ENCODE assay signal across 10 cellular contexts in the genomic region with DNA sequence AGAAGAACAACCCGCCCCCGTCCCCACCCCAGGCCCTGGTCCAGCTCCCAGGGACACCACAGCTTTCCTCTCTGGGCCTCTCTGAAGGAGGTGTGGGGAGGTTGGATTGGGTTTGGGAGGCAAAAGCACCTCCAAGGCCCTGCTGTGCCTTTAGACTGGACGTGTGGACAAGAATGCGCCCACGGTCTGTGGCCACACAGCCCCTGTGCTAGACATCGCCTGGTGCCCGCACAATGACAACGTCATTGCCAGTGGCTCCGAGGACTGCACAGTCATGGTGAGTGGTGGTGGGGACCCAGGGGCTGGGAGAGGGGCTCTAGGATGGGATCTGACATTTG. TPM values are rescaled to one million over a fixed set of nuclear protein-coding genes. Genes with fewer than 3 reads are reported as not detected.
DNase-seq lines count a peak whose midpoint lies in the region; ATAC-seq and TF ChIP-seq lines count a peak whose summit lies in the region.
"Had no signal": no experiment of that assay in that cellular context is flagged by ENCODE, and none has a peak within 500 bp of the region (broad histone marks: within the 10 kb centered on the region; RNA-seq: fewer than 3 reads in every experiment).

No MANE protein-coding gene starts in this region.

- intact Hi-C loops in Right ventricle myocardium superior (cut with DNase I) (no loop called here), heart right ventricle (cut with DNase I) (no loop called here)
- intact Hi-C loops in activated CD8-positive, alpha-beta T cell treated with anti-CD3 and anti-CD28 coated beads for 36 hours (cut with micrococcal nuclease) = no loop called here

- POLR2A ChIA-PET in activated CD8-positive, alpha-beta T cell treated with anti-CD3 and anti-CD28 coated beads for 36 hours (lab: Charles Lee) = interaction anchor here (0.6 to 4.5 kb wide), 14 partner anchors 57 to 447 kb away, joined by 3 to 47 read pairs (median 4); a partner anchor contains a TSS

- WGBS in heart right ventricle, 2 donors = 84 to 93% methylated on average over 8 to 9 of the region's 9 CpGs

- CTCF ChIA-PET in activated CD8-positive, alpha-beta T cell treated with anti-CD3 and anti-CD28 coated beads for 36 hours (lab: Charles Lee) = interaction anchor here (0.6 to 2.7 kb wide), 7 partner anchors 55 to 372 kb away, joined by 3 to 19 read pairs (median 3); a partner anchor contains a TSS

- no peaks in the 10 kb centered on the region for H3K9me3 Mint-ChIP-seq in activated CD8-positive, alpha-beta T cell treated with anti-CD3 and anti-CD28 coated beads for 36 hours

- peaks cover 0 to 51% (median 10%) of the 10 kb centered on the region in 9 donors for H3K4me1 ChIP-seq in heart right ventricle
- peaks cover 6 to 10% of the 10 kb centered on the region in 2 donors for H3K4me1 ChIP-seq in thoracic aorta (ENCODE audit: control insufficient read depth in 1 of 2, low read depth in 2 of 2)

- ATAC-seq in Right ventricle myocardium superior (ENCODE audit: poor library complexity) = no peak
- no peak for ATAC-seq in heart right ventricle
- no peak for ATAC-seq in activated CD8-positive, alpha-beta T cell treated with anti-CD3 and anti-CD28 coated beads for 36 hours
- ATAC-seq in thoracic aorta (ENCODE audit: insufficient number of reproducible peaks, low FRiP score, low read depth) = no peak
- no peak for ATAC-seq in GM21529 (IDR thresholded peaks at IDR 0.05; ENCODE audit: unreplicated experiment)
- no peak for ATAC-seq in GM21737 (IDR thresholded peaks at IDR 0.05; ENCODE audit: unreplicated experiment)

- DNase-seq in Right ventricle myocardium superior = peak; percentile 41
- no peak for DNase-seq in heart right ventricle
- no peak for DNase-seq in activated CD8-positive, alpha-beta T cell treated with anti-CD3 and anti-CD28 coated beads for 36 hours
- no peak for DNase-seq in erythroblast (lab: John Stamatoyannopoulos, UW)
- no peak for DNase-seq in thoracic aorta (ENCODE audit: low spot score)
- DNase-seq in amygdala (lab: John Stamatoyannopoulos, UW) = no peak
- DNase-seq: BE2C, NCI-H446 had no signal

- peak overlapping the region; percentile 100 for H3K4me3 Mint-ChIP-seq in activated CD8-positive, alpha-beta T cell treated with anti-CD3 and anti-CD28 coated beads for 36 hours

- H3K36me3 Mint-ChIP-seq in activated CD8-positive, alpha-beta T cell treated with anti-CD3 and anti-CD28 coated beads for 36 hours (ENCODE audit: low read depth) = peaks cover 44% of the 10 kb centered on the region

- H3K27me3 ChIP-seq in heart right ventricle (no peaks in the 10 kb centered on the region), thoracic aorta (replicated peaks; ENCODE audit: insufficient read depth) (no peaks in the 10 kb centered on the region)
- H3K27me3 ChIP-seq: BE2C had no signal

- peaks cover 22% of the 10 kb centered on the region for H3K4me1 Mint-ChIP-seq in activated CD8-positive, alpha-beta T cell treated with anti-CD3 and anti-CD28 coated beads for 36 hours (ENCODE audit: low read depth)

- H3K27ac ChIP-seq in heart right ventricle = peak overlapping the region in 4 of 10 donors; percentile 39 to 96 (median 58)
- peak overlapping the region in 1 of 2 donors; percentile 21 for H3K27ac ChIP-seq in thoracic aorta

- peak; percentile 30 for TF ChIP-seq POLR2A in erythroblast (IDR thresholded peaks at IDR 0.05; ENCODE audit: low read length)

- H3K36me3 ChIP-seq in heart right ventricle = peaks cover 0 to 31% (median 0%) of the 10 kb centered on the region in 9 donors
- no peaks in the 10 kb centered on the region for H3K36me3 ChIP-seq in thoracic aorta
- H3K36me3 ChIP-seq: BE2C had no signal

- peak overlapping the region in 3 of 10 donors; percentile 8 to 71 (median 12) for H3K4me3 ChIP-seq in heart right ventricle
- H3K4me3 ChIP-seq in thoracic aorta = peak overlapping the region; percentile 73

- TF ChIP-seq CTCF in heart right ventricle (IDR thresholded peaks at IDR 0.05) (no peak), thoracic aorta (IDR thresholded peaks at IDR 0.05) (no peak)
- TF ChIP-seq CTCF in activated CD8-positive, alpha-beta T cell treated with anti-CD3 and anti-CD28 coated beads for 36 hours (IDR thresholded peaks at IDR 0.05) = no peak

- H3K27me3 Mint-ChIP-seq in activated CD8-positive, alpha-beta T cell treated with anti-CD3 and anti-CD28 coated beads for 36 hours = no peaks in the 10 kb centered on the region

- H3K9me3 ChIP-seq in heart right ventricle = no peaks in the 10 kb centered on the region
- H3K9me3 ChIP-seq in thoracic aorta = no peaks in the 10 kb centered on the region
- H3K9me3 ChIP-seq: BE2C had no signal

- H3K27ac Mint-ChIP-seq in activated CD8-positive, alpha-beta T cell treated with anti-CD3 and anti-CD28 coated beads for 36 hours = peak overlapping the region; percentile 100

RNA-seq across cellular contexts. Expression of a gene that starts 3.0 kb away (rescaled TPM):
- total RNA-seq in Right ventricle myocardium superior (8.4 TPM), heart right ventricle (10 to 100 TPM in 3 of 10 donors, 1 to 10 TPM in 7; 3.3 to 54.6 (median 5.5) TPM), thoracic aorta (10 to 100 TPM; 78.1 to 87.8 TPM)
- 10 to 100 TPM; 11.5 to 15.3 TPM for polyA plus RNA-seq in heart right ventricle
- 1,000 to 10,000 TPM; 1,130 to 1,151 TPM for total RNA-seq in activated CD8-positive, alpha-beta T cell treated with anti-CD3 and anti-CD28 coated beads for 36 hours

RNA-seq across cellular contexts. Expression of a gene that starts 7.1 kb away (rescaled TPM):
- total RNA-seq in Right ventricle myocardium superior = 48.7 TPM
- 10 to 100 TPM; 38.2 to 74.4 (median 55.8) TPM for total RNA-seq in heart right ventricle
- 100 to 1,000 TPM; 193 to 226 TPM for polyA plus RNA-seq in heart right ventricle
- total RNA-seq in activated CD8-positive, alpha-beta T cell treated with anti-CD3 and anti-CD28 coated beads for 36 hours = 100 to 1,000 TPM; 248 to 254 TPM
- total RNA-seq in thoracic aorta = 100 to 1,000 TPM in 1 of 2 donors, 10 to 100 TPM in 1; 83.4 to 224 TPM

RNA-seq across cellular contexts. Expression of a gene that starts 7.3 kb away (rescaled TPM):
- total RNA-seq in Right ventricle myocardium superior (16.2 TPM), heart right ventricle (10 to 100 TPM in 8 of 10 donors, 1 to 10 TPM in 2; 8.3 to 29.0 (median 17.7) TPM), thoracic aorta (10 to 100 TPM; 20.1 to 43.6 TPM)
- polyA plus RNA-seq in heart right ventricle = 10 to 100 TPM; 56.6 to 57.8 TPM
- 100 to 1,000 TPM; 116 to 129 TPM for total RNA-seq in activated CD8-positive, alpha-beta T cell treated with anti-CD3 and anti-CD28 coated beads for 36 hours

RNA-seq across cellular contexts. Expression of a gene that starts 12.6 kb away (rescaled TPM):
- 3.3 TPM for total RNA-seq in Right ventricle myocardium superior
- 10 to 100 TPM in 2 of 10 donors, 1 to 10 TPM in 7, under 1 TPM in 1; 0.59 to 14.5 (median 5.9) TPM for total RNA-seq in heart right ventricle
- 10 to 100 TPM in 1 of 2 donors, 1 to 10 TPM in 1; 9.8 to 35.0 TPM for polyA plus RNA-seq in heart right ventricle
- total RNA-seq in activated CD8-positive, alpha-beta T cell treated with anti-CD3 and anti-CD28 coated beads for 36 hours = 10 to 100 TPM; 14.8 to 18.0 TPM
- total RNA-seq in thoracic aorta = 10 to 100 TPM; 11.1 to 15.6 TPM

Comparison
In these comparisons a context has a peak if more than half of its experiments do, and no peak if none do; other contexts are left out.
1. RNA of a gene that starts 3.0 kb away (total RNA-seq): 1,130 to 1,151 TPM in activated CD8-positive, alpha-beta T cell treated with anti-CD3 and anti-CD28 coated beads for 36 hours; 78.1 to 87.8 TPM in thoracic aorta, 8.4 TPM in Right ventricle myocardium superior (single experiment) and 3.3 to 54.6 TPM in heart right ventricle; every median in the first group is over 10 times any median in the second.